In the genomic region with DNA sequence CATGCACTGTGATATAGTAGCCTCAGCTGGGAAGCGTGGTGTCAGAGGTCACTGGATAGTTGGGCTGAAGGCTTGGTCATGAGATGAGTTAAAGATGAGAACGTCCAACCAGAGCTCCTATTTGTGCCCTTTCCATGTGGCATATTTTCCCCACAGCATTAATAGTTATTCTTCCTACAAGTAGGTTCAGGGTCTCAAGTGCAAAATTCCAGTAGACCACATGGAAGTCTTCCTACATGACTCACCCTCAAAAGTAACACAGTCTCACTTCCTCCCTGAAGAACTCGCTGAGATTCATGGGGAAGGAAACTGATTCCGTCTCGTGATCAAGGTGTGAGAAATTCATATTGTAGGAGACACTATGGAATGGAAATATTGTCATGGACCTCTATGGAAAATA, we compare ENCODE assay signal across 21 cellular contexts.
DNase-seq lines count a peak whose midpoint lies in the region; ATAC-seq, FAIRE-seq and TF ChIP-seq lines count a peak whose summit lies in the region.
"Had no signal": no experiment of that assay in that cellular context is flagged by ENCODE, and none has a peak within 500 bp of the region (broad histone marks: within the 10 kb centered on the region; RNA-seq: fewer than 3 reads in every experiment).

No MANE protein-coding gene starts in this region.

- H3K4ac ChIP-seq in mesendoderm (ENCODE audit: low read depth, low read length): no peak overlapping the region

- no peak overlapping the region for H3K27ac Mint-ChIP-seq in stimulated activated naive B cell treated with anti-CD40 and anti-IgM and Interleukin-4, amounts not matched to agents 10 μg/mL and 1 μg/mL and 100 μg/mL, for 72 hours
- H3K27ac Mint-ChIP-seq: CD4-positive, alpha-beta T cell had no signal

- no peaks in the 10 kb centered on the region for H3K27me3 ChIP-seq in PC-9 (ENCODE audit: insufficient read depth, low read depth)
- H3K27me3 ChIP-seq in mesendoderm (ENCODE audit: insufficient read depth, low read length, poor library complexity): no peaks in the 10 kb centered on the region
- H3K27me3 ChIP-seq in mammary epithelial cell (ENCODE audit: insufficient read depth, low read length): no peaks in the 10 kb centered on the region
- H3K27me3 ChIP-seq: BLaER1 had no signal

- no peak overlapping the region for H3K27ac ChIP-seq in PC-9
- no peak overlapping the region for H3K27ac ChIP-seq in mesendoderm (ENCODE audit: low read depth, low read length)
- H3K27ac ChIP-seq in mammary epithelial cell (ENCODE audit: insufficient read depth, low read depth, low read length): no peak overlapping the region
- H3K27ac ChIP-seq: BLaER1, HL-60 had no signal

- POLR2A ChIA-PET in PC-9 (lab: Charles Lee; ENCODE audit: unreplicated experiment): no interaction called here

- no peak overlapping the region for H4K8ac ChIP-seq in mesendoderm (ENCODE audit: low read depth, low read length)

- H3K9ac ChIP-seq in mesendoderm (ENCODE audit: low read length): no peak overlapping the region
- H3K9ac ChIP-seq in mammary epithelial cell (ENCODE audit: insufficient read depth, low read length): no peak overlapping the region
- H3K9ac ChIP-seq: BLaER1, SK-N-SH had no signal

- no peaks in the 10 kb centered on the region for H3K79me1 ChIP-seq in mesendoderm (ENCODE audit: low read length)

- H3K4me1 ChIP-seq in PC-9 (replicated peaks; ENCODE audit: insufficient read depth): no peaks in the 10 kb centered on the region
- H3K4me1 ChIP-seq in mesendoderm (ENCODE audit: control insufficient read depth, low read depth, low read length): no peaks in the 10 kb centered on the region
- H3K4me1 ChIP-seq in mammary epithelial cell (ENCODE audit: insufficient read depth, low read length): no peaks in the 10 kb centered on the region
- H3K4me1 ChIP-seq: BLaER1 had no signal

- ATAC-seq in HG03095 (IDR thresholded peaks at IDR 0.05; ENCODE audit: unreplicated experiment): no peak
- no peak for ATAC-seq in stimulated activated naive B cell treated with anti-CD40 and anti-IgM and Interleukin-4, amounts not matched to agents 10 μg/mL and 1 μg/mL and 100 μg/mL, for 72 hours (replicated peaks)

- H3K9me3 Mint-ChIP-seq in stimulated activated naive B cell treated with anti-CD40 and anti-IgM and Interleukin-4, amounts not matched to agents 10 μg/mL and 1 μg/mL and 100 μg/mL, for 72 hours: peaks cover under 1% of the 10 kb centered on the region in 2 donors

- H2BK15ac ChIP-seq in mesendoderm (replicated peaks; ENCODE audit: low read depth): no peak overlapping the region

- no peak overlapping the region for H3K23ac ChIP-seq in mesendoderm (ENCODE audit: low read length)

- no peaks in the 10 kb centered on the region for H3K36me3 ChIP-seq in PC-9 (ENCODE audit: low read depth)
- no peaks in the 10 kb centered on the region for H3K36me3 ChIP-seq in mesendoderm (ENCODE audit: control insufficient read depth, insufficient read depth, low read length)
- H3K36me3 ChIP-seq in mammary epithelial cell (ENCODE audit: insufficient read depth, low read length): no peaks in the 10 kb centered on the region
- H3K36me3 ChIP-seq: BLaER1 had no signal

- H3F3A ChIP-seq in PC-9 (ENCODE audit: insufficient read depth, low read depth): no peaks in the 10 kb centered on the region

- H4K5ac ChIP-seq in mesendoderm (ENCODE audit: low read length): no peak overlapping the region

- H3K79me2 ChIP-seq in PC-9 (ENCODE audit: low read depth): no peaks in the 10 kb centered on the region
- H3K79me2 ChIP-seq in mesendoderm (ENCODE audit: control insufficient read depth, insufficient read depth, low read length): no peaks in the 10 kb centered on the region
- no peaks in the 10 kb centered on the region for H3K79me2 ChIP-seq in mammary epithelial cell (ENCODE audit: insufficient read depth, low read length)

- H3K27me3 Mint-ChIP-seq in stimulated activated naive B cell treated with anti-CD40 and anti-IgM and Interleukin-4, amounts not matched to agents 10 μg/mL and 1 μg/mL and 100 μg/mL, for 72 hours: no peaks in the 10 kb centered on the region
- H3K27me3 Mint-ChIP-seq: CD4-positive, alpha-beta T cell had no signal

- peaks cover 0 to 2% of the 10 kb centered on the region in 2 donors for H3K36me3 Mint-ChIP-seq in stimulated activated naive B cell treated with anti-CD40 and anti-IgM and Interleukin-4, amounts not matched to agents 10 μg/mL and 1 μg/mL and 100 μg/mL, for 72 hours

- H3K4me3 ChIP-seq in PC-9: no peak overlapping the region
- H3K4me3 ChIP-seq in astrocyte of the spinal cord (ENCODE audit: low read depth, low read length): no peak overlapping the region
- H3K4me3 ChIP-seq in mesendoderm (ENCODE audit: low read length): no peak overlapping the region
- no peak overlapping the region for H3K4me3 ChIP-seq in mammary epithelial cell (replicated peaks in 1 of 3; ENCODE audit: insufficient read depth in 1 of 3, low read depth in 2 of 3, low read length in 3 of 3)
- H3K4me3 ChIP-seq: BLaER1 had no signal

- H2AK5ac ChIP-seq in mesendoderm (ENCODE audit: low read length): no peak overlapping the region

- no peak for TF ChIP-seq POLR2A in GM12891 (IDR thresholded peaks at IDR 0.05; ENCODE audit: low read depth, low read length)

- H3K4me2 ChIP-seq in PC-9 (no peak overlapping the region), mesendoderm (ENCODE audit: low read length) (no peak overlapping the region), mammary epithelial cell (ENCODE audit: insufficient read depth, low read depth, low read length) (no peak overlapping the region)
- H3K4me2 ChIP-seq: BLaER1, SK-N-SH had no signal

- H3K4me1 Mint-ChIP-seq in stimulated activated naive B cell treated with anti-CD40 and anti-IgM and Interleukin-4, amounts not matched to agents 10 μg/mL and 1 μg/mL and 100 μg/mL, for 72 hours: no peaks in the 10 kb centered on the region

- BruUV-seq in PC-9 (replicated peaks; lab: Mats Ljungman, UMichigan): no TSS peak
- BruUV-seq in mammary epithelial cell (replicated peaks; lab: Mats Ljungman, UMichigan): no TSS peak

- in situ Hi-C loops in astrocyte of the spinal cord (cut with HindIII; ENCODE audit: low sequenced_read_pairs) (no loop called here), mammary epithelial cell (cut with MboI; ENCODE audit: low sequenced_read_pairs in 2 of 2) (no loop called here)

- no CpG with 5 or more reads among the region's 5 CpGs for WGBS in mesendoderm (ENCODE audit: extremely low coverage, insufficient coverage, low lambda C conversion rate)
- 61% methylated on average over 5 of the region's 5 CpGs for WGBS in mammary epithelial cell (ENCODE audit: low coverage, missing lambda C conversion rate)

- dilution Hi-C loops in mammary epithelial cell (cut with HindIII; ENCODE audit: low sequenced_read_pairs): no loop called here

- H3K9me2 ChIP-seq in PC-9 (ENCODE audit: insufficient read depth): no peaks in the 10 kb centered on the region
- H3K9me2 ChIP-seq: SK-N-SH had no signal

- H3K9me3 ChIP-seq in PC-9 (ENCODE audit: insufficient read depth, low read depth) (peaks cover 3% of the 10 kb centered on the region; the same call in 1 of the 2 replicates), mammary epithelial cell (replicated peaks; ENCODE audit: insufficient read depth, low read length) (peaks cover 3% of the 10 kb centered on the region)
- H3K9me3 ChIP-seq: BLaER1, SK-N-SH had no signal

- no peak for TF ChIP-seq CTCF in PC-9 (conservative IDR thresholded peaks at IDR 0.05)
- no peak for TF ChIP-seq CTCF in astrocyte of the spinal cord (IDR thresholded peaks at IDR 0.05; ENCODE audit: low read depth, low read length)
- no peak for TF ChIP-seq CTCF in mammary epithelial cell (conservative IDR thresholded peaks at IDR 0.05 in 1 of 2, IDR thresholded peaks at IDR 0.05 in 1 of 2; ENCODE audit: extremely low read depth in 1 of 2, insufficient read depth in 1 of 2, low read depth in 1 of 2, low read length in 2 of 2)

- H3K56ac ChIP-seq in mesendoderm (ENCODE audit: low read length): no peak overlapping the region

- H4K20me1 ChIP-seq in PC-9 (ENCODE audit: insufficient read depth) (no peaks in the 10 kb centered on the region), mammary epithelial cell (ENCODE audit: insufficient read depth, low read length) (no peaks in the 10 kb centered on the region)
- H4K20me1 ChIP-seq: BLaER1 had no signal

- no peak for FAIRE-seq in GM12891 (lab: Jason Lieb, UNC)
- FAIRE-seq: A204.1, D721Med, GM18507, RCC 7860 had no signal

- H2AFZ ChIP-seq in PC-9 (peak overlapping the region; percentile 27; the same call in 1 of the 2 replicates), mammary epithelial cell (ENCODE audit: low read depth, low read length) (no peak overlapping the region)

- H3K18ac ChIP-seq in mesendoderm (ENCODE audit: low read length): no peak overlapping the region

- CTCF ChIA-PET in PC-9 (lab: Charles Lee) (no interaction called here), mammary epithelial cell (lab: Charles Lee; ENCODE audit: low non-redundant PET) (no interaction called here)

- H2BK120ac ChIP-seq in mesendoderm (ENCODE audit: low read depth, low read length): no peak overlapping the region

- intact Hi-C loops in PC-9 (cut with micrococcal nuclease; ENCODE audit: unreplicated experiment): no loop called here
- intact Hi-C loops in mammary epithelial cell (cut with micrococcal nuclease): no loop called here

- DNase-seq in CD1c-positive myeloid dendritic cell (ENCODE audit: extremely low spot score) (peak; percentile 5), PC-9 (no peak), astrocyte of the spinal cord (ENCODE audit: low read depth, low spot score) (peak; percentile 25), mesendoderm (peak; percentile 5), mammary epithelial cell (no peak), GM12891 (ENCODE audit: insufficient read length, low spot score) (no peak)
- DNase-seq in stimulated activated naive B cell treated with anti-CD40 and anti-IgM and Interleukin-4, amounts not matched to agents 10 μg/mL and 1 μg/mL and 100 μg/mL, for 72 hours: no peak
- DNase-seq: CD4-positive, alpha-beta T cell; H7; MV-4-11; NCI-H2029; NCI-H69; SK-N-SH; SW 1271 had no signal

- H2BK5ac ChIP-seq in mesendoderm (ENCODE audit: low read length): no peak overlapping the region

- H3K4me3 Mint-ChIP-seq in stimulated activated naive B cell treated with anti-CD40 and anti-IgM and Interleukin-4, amounts not matched to agents 10 μg/mL and 1 μg/mL and 100 μg/mL, for 72 hours: no peak overlapping the region
- H3K4me3 Mint-ChIP-seq: CD4-positive, alpha-beta T cell had no signal

TF ChIP-seq in GM12891, 5 proteins besides CTCF, POLR2A, EP300 and RAD21:
- TF ChIP-seq POU2F2 (IDR thresholded peaks at IDR 0.05; ENCODE audit: low read depth, low read length) (no peak), POLR2AphosphoS5 (IDR thresholded peaks at IDR 0.05; ENCODE audit: low read depth, low read length) (no peak), SPI1 (IDR thresholded peaks at IDR 0.05; ENCODE audit: low read depth, low read length) (no peak), TAF1 (IDR thresholded peaks at IDR 0.05; ENCODE audit: low read depth, low read length) (no peak), PAX5 (IDR thresholded peaks at IDR 0.05; ENCODE audit: insufficient read depth, low read length, severe bottlenecking) (no peak)

Comparison
In these comparisons a context has a peak if more than half of its experiments do, and no peak if none do; other contexts are left out.
1. DNase-seq: peak in CD1c-positive myeloid dendritic cell (single experiment), astrocyte of the spinal cord (single experiment) and mesendoderm (single experiment); none in PC-9 (0 of 2), mammary epithelial cell (single experiment), GM12891 (single experiment) and stimulated activated naive B cell treated with anti-CD40 and anti-IgM and Interleukin-4, amounts not matched to agents 10 μg/mL and 1 μg/mL and 100 μg/mL, for 72 hours (single experiment).